Comparison of ENCODE assay signal across 2 cellular contexts in genomic region chr10:68895041-68895440, GRCh38.
TF ChIP-seq lines count a peak whose summit lies in the region.

No MANE protein-coding gene starts in this region.

TF ChIP-seq in IMR-90, 13 proteins besides CTCF, POLR2A, EP300 and RAD21:
- no peak for TF ChIP-seq RCOR1 (IDR thresholded peaks at IDR 0.05; ENCODE audit: insufficient replicate concordance, low read length)
- TF ChIP-seq NFE2L2 (IDR thresholded peaks at IDR 0.05; ENCODE audit: low read depth, low read length): no peak
- TF ChIP-seq CEBPB (IDR thresholded peaks at IDR 0.05; ENCODE audit: low read depth, low read length): peak; percentile 95
- no peak for TF ChIP-seq BHLHE40 (IDR thresholded peaks at IDR 0.05; ENCODE audit: low read depth, low read length)
- no peak for TF ChIP-seq MAFK (IDR thresholded peaks at IDR 0.05; ENCODE audit: low read depth, low read length)
- TF ChIP-seq MAZ (IDR thresholded peaks at IDR 0.05; ENCODE audit: borderline replicate concordance, low read depth, low read length): no peak
- TF ChIP-seq MXI1 (IDR thresholded peaks at IDR 0.05; ENCODE audit: borderline replicate concordance, low read depth, low read length): no peak
- TF ChIP-seq CHD1 (IDR thresholded peaks at IDR 0.05; ENCODE audit: low read depth, low read length): no peak

TF ChIP-seq in H1, 55 proteins besides CTCF, POLR2A, EP300 and RAD21:
- no peak for TF ChIP-seq CHD1 (IDR thresholded peaks at IDR 0.05; ENCODE audit: low read depth, low read length)
- peak; percentile 90 for TF ChIP-seq CEBPB (IDR thresholded peaks at IDR 0.05; ENCODE audit: low read depth, low read length)
- TF ChIP-seq CBX5 (IDR thresholded peaks at IDR 0.05; ENCODE audit: low read depth, low read length): no peak
- TF ChIP-seq USF2 (IDR thresholded peaks at IDR 0.05; ENCODE audit: low read length): no peak
